In the genomic region with DNA sequence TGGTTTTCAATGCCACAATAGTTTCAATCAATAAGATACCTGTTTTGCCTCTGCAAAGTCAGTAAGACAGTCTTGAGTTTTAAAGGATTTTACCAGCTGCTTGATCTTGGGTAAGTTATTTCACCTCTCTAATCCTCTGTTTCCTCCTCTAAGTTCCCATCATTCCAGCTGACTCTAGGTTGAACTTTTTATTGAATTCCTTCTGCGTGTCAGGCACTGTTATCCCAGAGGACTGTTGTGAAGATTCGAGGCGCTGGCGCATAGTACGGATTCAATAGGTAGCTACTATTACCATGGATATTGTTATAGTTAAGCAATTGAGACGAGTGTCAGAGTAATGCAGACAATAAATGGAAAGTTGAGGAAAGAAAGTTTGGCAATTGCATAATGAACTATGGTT, we compare ENCODE assay signal across 22 cellular contexts.
"Had no signal": no experiment of that assay in that cellular context is flagged by ENCODE, and none has a peak within 500 bp of the region (broad histone marks: within the 10 kb centered on the region; RNA-seq: fewer than 3 reads in every experiment).

No MANE protein-coding gene starts in this region.

- H3K4me1 Mint-ChIP-seq: naive thymus-derived CD4-positive, alpha-beta T cell had no signal

- H3K4me1 ChIP-seq: esophagus muscularis mucosa, heart right ventricle, left lung, lower lobe of right lung, uterus had no signal

- H3K27me3 Mint-ChIP-seq: dendritic cell treated with granulocyte-macrophage colony-stimulating factor and Interleukin-4, amounts not matched to agents 40 ng/mL and 50 ng/mL, for 4 days had no signal

- H3K27ac Mint-ChIP-seq: dendritic cell treated with granulocyte-macrophage colony-stimulating factor and Interleukin-4, amounts not matched to agents 40 ng/mL and 50 ng/mL, for 4 days; naive thymus-derived CD4-positive, alpha-beta T cell; stimulated activated naive CD8-positive, alpha-beta T cell treated with anti-CD3 and anti-CD28 coated beads, Interleukin-15, Interleukin-2, amounts not matched to agents 100 ng/mL and 50 ng/mL, for 24 hours had no signal

- H3K36me3 ChIP-seq: esophagus muscularis mucosa, heart right ventricle, left lung, lower lobe of right lung, thoracic aorta, uterus had no signal

- H3K9me3 Mint-ChIP-seq: dendritic cell treated with granulocyte-macrophage colony-stimulating factor and Interleukin-4, amounts not matched to agents 40 ng/mL and 50 ng/mL, for 4 days; naive thymus-derived CD4-positive, alpha-beta T cell; stimulated activated naive CD8-positive, alpha-beta T cell treated with anti-CD3 and anti-CD28 coated beads, Interleukin-15, Interleukin-2, amounts not matched to agents 100 ng/mL and 50 ng/mL, for 24 hours had no signal

- H3K4me3 ChIP-seq: esophagus muscularis mucosa, heart right ventricle, left lung, lower lobe of right lung, thoracic aorta, uterus had no signal

- H3K36me3 Mint-ChIP-seq: naive thymus-derived CD4-positive, alpha-beta T cell had no signal

- H3K27me3 ChIP-seq: esophagus muscularis mucosa, heart right ventricle, left lung, uterus had no signal

- H3K27ac ChIP-seq: esophagus muscularis mucosa, heart right ventricle, left lung, lower lobe of right lung, thoracic aorta, uterus had no signal

- H3K9me3 ChIP-seq: esophagus muscularis mucosa, heart right ventricle, left lung, lower lobe of right lung, thoracic aorta, uterus had no signal

- ATAC-seq: activated CD4-positive, CD25-positive, alpha-beta regulatory T cell treated with anti-CD3 and anti-CD28 coated beads, Interleukin-2, amount 50 U/mL, for 24 hours; heart right ventricle; left lung; lower lobe of right lung; naive thymus-derived CD4-positive, alpha-beta T cell; right cardiac atrium had no signal

- DNase-seq: activated CD4-positive, alpha-beta T cell treated with anti-CD3 and anti-CD28 coated beads for 48 hours; activated CD4-positive, alpha-beta T cell treated with anti-CD3 and anti-CD28 coated beads, Interleukin-2, amount 50 U/mL, for 48 hours; activated CD8-positive, alpha-beta memory T cell treated with anti-CD3 and anti-CD28 coated beads, Interleukin-2, amount 50 U/mL, for 4 hours; activated gamma-delta T cell treated with Interleukin-2 at 50 U/mL for 16 hours; activated naive CD4-positive, alpha-beta T cell treated with anti-CD3 and anti-CD28 coated beads, Interleukin-2, amount 50 U/mL, for 16 hours; activated T-cell treated with anti-CD3 and anti-CD28 coated beads, Interleukin-2, amount 50 U/mL, for 1 hour; amygdala; central memory CD4-positive, alpha-beta T cell; foreskin melanocyte; heart right ventricle; left lung; lower lobe of right lung; naive thymus-derived CD4-positive, alpha-beta T cell; right cardiac atrium; stimulated activated CD4-positive, alpha-beta T cell treated with anti-CD3 and anti-CD28 coated beads, Interleukin-2, amount 100 ng/mL, for 48 hours; trophoblast cell; uterus had no signal

- H3K4me3 Mint-ChIP-seq: dendritic cell treated with granulocyte-macrophage colony-stimulating factor and Interleukin-4, amounts not matched to agents 40 ng/mL and 50 ng/mL, for 4 days; naive thymus-derived CD4-positive, alpha-beta T cell; stimulated activated naive CD8-positive, alpha-beta T cell treated with anti-CD3 and anti-CD28 coated beads, Interleukin-15, Interleukin-2, amounts not matched to agents 100 ng/mL and 50 ng/mL, for 24 hours had no signal
